17 cellular contexts compared by ENCODE assay signal in genomic region chr22:42167066-42167465, GRCh38. TPM values are rescaled to one million over a fixed set of nuclear protein-coding genes. Genes with fewer than 3 reads are reported as not detected.
DNase-seq lines count a peak whose midpoint lies in the region; ATAC-seq and TF ChIP-seq lines count a peak whose summit lies in the region.
"Had no signal": no experiment of that assay in that cellular context is flagged by ENCODE, and none has a peak within 500 bp of the region (broad histone marks: within the 10 kb centered on the region; RNA-seq: fewer than 3 reads in every experiment).

No MANE protein-coding gene starts in this region.

- H3K27me3 ChIP-seq in cardiac muscle cell: no peaks in the 10 kb centered on the region
- H3K27me3 ChIP-seq: BLaER1 treated with 17β-estradiol and CSF1 and Interleukin-3, amounts not matched to agents 10 nM and 100 nM had no signal

- H3K36me3 ChIP-seq in cardiac muscle cell: no peaks in the 10 kb centered on the region

- H3K27ac ChIP-seq in cardiac muscle cell: peak overlapping the region; percentile 51
- H3K27ac ChIP-seq: BLaER1 treated with 17β-estradiol and CSF1 and Interleukin-3, amounts not matched to agents 10 nM and 100 nM had no signal

- peak in 1 of 2 donors; percentile 22 for DNase-seq in cardiac muscle cell (ENCODE audit: low read depth in 1 of 2, low spot score in 1 of 2)
- no peak for DNase-seq in left cardiac atrium
- no peak for DNase-seq in T-helper 17 cell
- DNase-seq in stimulated activated naive B cell treated with anti-CD40 and anti-IgM and Interleukin-4, amounts not matched to agents 10 μg/mL and 1 μg/mL and 100 μg/mL, for 72 hours: no peak
- DNase-seq in NCI-H1048 (lab: John Stamatoyannopoulos, UW): no peak
- no peak for DNase-seq in SW 1271 (lab: John Stamatoyannopoulos, UW)
- DNase-seq: 8988T; CD8-positive, alpha-beta memory T cell; COR-L47; DMS 273 treated with DMSO at 0.1 percent for 48 hours; DMS53; GDM1; HCEC 1CT; IMR-90 had no signal

- intact Hi-C loops in left cardiac atrium (cut with DNase I): no loop called here

- H3K36me3 Mint-ChIP-seq in T-helper 17 cell (ENCODE audit: low read depth): peaks cover 2% of the 10 kb centered on the region
- H3K36me3 Mint-ChIP-seq in stimulated activated naive B cell treated with anti-CD40 and anti-IgM and Interleukin-4, amounts not matched to agents 10 μg/mL and 1 μg/mL and 100 μg/mL, for 72 hours: peaks cover 37 to 62% of the 10 kb centered on the region in 2 donors

- H3K4me1 ChIP-seq in cardiac muscle cell (ENCODE audit: low read depth): peaks cover 15% of the 10 kb centered on the region

- no peak overlapping the region for H3K4me3 ChIP-seq in cardiac muscle cell
- H3K4me3 ChIP-seq: BLaER1 treated with 17β-estradiol and CSF1 and Interleukin-3, amounts not matched to agents 10 nM and 100 nM; GM23338 had no signal

- ATAC-seq in left cardiac atrium: no peak
- no peak for ATAC-seq in T-helper 17 cell
- no peak for ATAC-seq in stimulated activated naive B cell treated with anti-CD40 and anti-IgM and Interleukin-4, amounts not matched to agents 10 μg/mL and 1 μg/mL and 100 μg/mL, for 72 hours (replicated peaks)
- ATAC-seq in HG03442 (IDR thresholded peaks at IDR 0.05; ENCODE audit: unreplicated experiment): no peak
- ATAC-seq: GM23338 had no signal

- H3K27ac Mint-ChIP-seq in T-helper 17 cell: peak overlapping the region; percentile 68
- peak overlapping the region; percentile 20 for H3K27ac Mint-ChIP-seq in stimulated activated naive B cell treated with anti-CD40 and anti-IgM and Interleukin-4, amounts not matched to agents 10 μg/mL and 1 μg/mL and 100 μg/mL, for 72 hours
- H3K27ac Mint-ChIP-seq: GM23338 had no signal

- TF ChIP-seq CTCF in cardiac muscle cell (IDR thresholded peaks at IDR 0.05; ENCODE audit: low read depth, low read length): no peak

- H3K27me3 Mint-ChIP-seq in T-helper 17 cell: no peaks in the 10 kb centered on the region
- H3K27me3 Mint-ChIP-seq in stimulated activated naive B cell treated with anti-CD40 and anti-IgM and Interleukin-4, amounts not matched to agents 10 μg/mL and 1 μg/mL and 100 μg/mL, for 72 hours: no peaks in the 10 kb centered on the region
- H3K27me3 Mint-ChIP-seq: CD8-positive, alpha-beta memory T cell had no signal

- peaks cover 19% of the 10 kb centered on the region for H3K4me1 Mint-ChIP-seq in T-helper 17 cell
- peaks cover 13 to 22% of the 10 kb centered on the region in 2 donors for H3K4me1 Mint-ChIP-seq in stimulated activated naive B cell treated with anti-CD40 and anti-IgM and Interleukin-4, amounts not matched to agents 10 μg/mL and 1 μg/mL and 100 μg/mL, for 72 hours

- H3K9me3 Mint-ChIP-seq in stimulated activated naive B cell treated with anti-CD40 and anti-IgM and Interleukin-4, amounts not matched to agents 10 μg/mL and 1 μg/mL and 100 μg/mL, for 72 hours: no peaks in the 10 kb centered on the region
- H3K9me3 Mint-ChIP-seq: CD8-positive, alpha-beta memory T cell; GM23338 had no signal

- H3K4me3 Mint-ChIP-seq in T-helper 17 cell: no peak overlapping the region
- H3K4me3 Mint-ChIP-seq in stimulated activated naive B cell treated with anti-CD40 and anti-IgM and Interleukin-4, amounts not matched to agents 10 μg/mL and 1 μg/mL and 100 μg/mL, for 72 hours: no peak overlapping the region
- H3K4me3 Mint-ChIP-seq: GM23338 had no signal

- no peaks in the 10 kb centered on the region for H3K9me3 ChIP-seq in cardiac muscle cell (ENCODE audit: low read depth)
- no peaks in the 10 kb centered on the region for H3K9me3 ChIP-seq in T-helper 17 cell (ENCODE audit: control insufficient read depth, low read length, poor library complexity, severe bottlenecking)
- H3K9me3 ChIP-seq: BLaER1 treated with 17β-estradiol and CSF1 and Interleukin-3, amounts not matched to agents 10 nM and 100 nM had no signal

RNA-seq across cellular contexts. Expression of gene CYP2D6, which starts 36.5 kb away (rescaled TPM):
- total RNA-seq in cardiac muscle cell (0.14 and 2.2 TPM in 2 replicates), left cardiac atrium (under 1 TPM; 0.31 to 0.59 TPM), T-helper 17 cell (1 to 10 TPM; 5.9 to 9.6 TPM)
- polyA plus RNA-seq in cardiac muscle cell: 2.3 and 2.6 TPM in 2 replicates
